Comparison of ENCODE assay signal across 26 cellular contexts in genomic region chr16:73771676-73772075, GRCh38.
DNase-seq lines count a peak whose midpoint lies in the region; ATAC-seq and TF ChIP-seq lines count a peak whose summit lies in the region.
"Had no signal": no experiment of that assay in that cellular context is flagged by ENCODE, and none has a peak within 500 bp of the region (broad histone marks: within the 10 kb centered on the region; RNA-seq: fewer than 3 reads in every experiment).

No MANE protein-coding gene starts in this region.

- TF ChIP-seq CTCF in coronary artery (IDR thresholded peaks at IDR 0.05): no peak
- TF ChIP-seq CTCF in thoracic aorta (IDR thresholded peaks at IDR 0.05): no peak

- H3F3A ChIP-seq in GM23248 (ENCODE audit: insufficient read depth): no peaks in the 10 kb centered on the region

- no peaks in the 10 kb centered on the region for H3K79me2 ChIP-seq in GM23248 (ENCODE audit: insufficient read depth)

- H3K9me3 ChIP-seq in GM23248 (ENCODE audit: low read depth) (no peaks in the 10 kb centered on the region), thoracic aorta (no peaks in the 10 kb centered on the region)
- H3K9me3 ChIP-seq: BE2C, prostate gland, transverse colon had no signal

- H3K27me3 ChIP-seq in GM23248 (replicated peaks; ENCODE audit: insufficient read depth) (no peaks in the 10 kb centered on the region), thoracic aorta (replicated peaks; ENCODE audit: insufficient read depth) (no peaks in the 10 kb centered on the region)
- H3K27me3 ChIP-seq: BE2C, transverse colon had no signal

- no peaks in the 10 kb centered on the region for H4K20me1 ChIP-seq in GM23248 (ENCODE audit: insufficient read depth)

- DNase-seq in GM23248: peak; percentile 4
- peak; percentile 15 for DNase-seq in OCI-M1 (lab: John Stamatoyannopoulos, UW)
- DNase-seq in coronary artery (ENCODE audit: low spot score): no peak
- no peak for DNase-seq in thoracic aorta (ENCODE audit: low spot score)
- no peak for DNase-seq in stimulated activated naive CD8-positive, alpha-beta T cell treated with anti-CD3 and anti-CD28 coated beads, Interleukin-15, Interleukin-2, amounts not matched to agents 100 U/mL and 50 U/mL, for 24 hours
- DNase-seq in ACHN: no peak
- no peak for DNase-seq in NCI-H2227 treated with DMSO at 0.1 percent for 48 hours (lab: John Stamatoyannopoulos, UW)
- DNase-seq: activated CD8-positive, alpha-beta memory T cell treated with anti-CD3 and anti-CD28 coated beads for 24 hours; activated T-cell treated with anti-CD3 and anti-CD28 coated beads, Interleukin-2, amount 50 U/mL, for 72 hours; BE2C; cortex of kidney; immature natural killer cell; left ventricle myocardium superior; NCI-H1105; NCI-H2029 treated with DMSO at 0.1 percent for 48 hours; NCI-H446 treated with DMSO at 0.1 percent for 48 hours; RPMI8226; small intestine; stimulated activated CD4-positive, alpha-beta T cell treated with anti-CD3 and anti-CD28 coated beads, Interleukin-2, amount 100 ng/mL, for 48 hours; stimulated activated naive CD4-positive, alpha-beta T cell treated with Interleukin-2 at 50 U/mL for 16 hours; transverse colon had no signal

- no peak overlapping the region for H3K4me2 ChIP-seq in GM23248 (ENCODE audit: unreplicated experiment)

- in situ Hi-C loops in GM23248 (cut with MboI) (no loop called here), ACHN (cut with HindIII; ENCODE audit: low pct_ligation_motif_present, low pct_unique_long_range_greater_than_20kb, low sequenced_read_pairs) (no loop called here)

- H2AFZ ChIP-seq in GM23248: no peak overlapping the region

- H3K4me3 ChIP-seq in GM23248 (no peak overlapping the region), coronary artery (no peak overlapping the region), thoracic aorta (no peak overlapping the region)
- H3K4me3 ChIP-seq: prostate gland, SK-N-MC, transverse colon had no signal

- H3K9ac ChIP-seq in GM23248: no peak overlapping the region

- ATAC-seq in thoracic aorta (ENCODE audit: insufficient number of reproducible peaks, low FRiP score, low read depth) (no peak), HG02870 (IDR thresholded peaks at IDR 0.05; ENCODE audit: unreplicated experiment) (no peak)
- no peak for ATAC-seq in stimulated activated naive CD8-positive, alpha-beta T cell treated with anti-CD3 and anti-CD28 coated beads, Interleukin-15, Interleukin-2, amounts not matched to agents 100 U/mL and 50 U/mL, for 24 hours
- ATAC-seq: activated CD4-positive, CD25-positive, alpha-beta regulatory T cell treated with anti-CD3 and anti-CD28 coated beads, Interleukin-2, amount 50 U/mL, for 24 hours; activated naive CD4-positive, alpha-beta T cell treated with anti-CD3 and anti-CD28 coated beads, Interleukin-2, amount 50 U/mL, for 72 hours; activated T-cell treated with anti-CD3 and anti-CD28 coated beads, Interleukin-2, amount 50 U/mL, for 72 hours; left ventricle myocardium superior had no signal

- no peaks in the 10 kb centered on the region for H3K9me2 ChIP-seq in GM23248 (ENCODE audit: insufficient read depth)

- no peaks in the 10 kb centered on the region for H3K4me1 ChIP-seq in GM23248 (ENCODE audit: insufficient read depth)
- H3K4me1 ChIP-seq in thoracic aorta (ENCODE audit: control insufficient read depth in 1 of 2, low read depth in 2 of 2): peaks cover 27 to 79% of the 10 kb centered on the region in 2 donors
- H3K4me1 ChIP-seq: BE2C, prostate gland, transverse colon had no signal

- whole genome bisulfite sequencing in GM23248 (ENCODE audit: low coverage in 1 of 2, low lambda C conversion rate in 2 of 2, missing lambda C conversion rate in 2 of 2), 2 experiments: 43 to 51% methylated on average over 2 of the region's 2 CpGs

- H3K36me3 ChIP-seq in GM23248 (ENCODE audit: low read depth) (no peaks in the 10 kb centered on the region), thoracic aorta (no peaks in the 10 kb centered on the region)
- H3K36me3 ChIP-seq: BE2C, prostate gland, transverse colon had no signal

- no peak overlapping the region for H3K27ac ChIP-seq in GM23248
- H3K27ac ChIP-seq in coronary artery: peak overlapping the region; percentile 49 to 71
- peak overlapping the region; percentile 68 to 76 for H3K27ac ChIP-seq in thoracic aorta
- H3K27ac ChIP-seq: prostate gland, SK-N-MC, transverse colon had no signal

Comparison
In these comparisons a context has a peak if more than half of its experiments do, and no peak if none do; other contexts are left out.
1. DNase-seq: peak in GM23248 (single experiment) and OCI-M1 (single experiment); none in coronary artery (single experiment), thoracic aorta (single experiment), stimulated activated naive CD8-positive, alpha-beta T cell treated with anti-CD3 and anti-CD28 coated beads, Interleukin-15, Interleukin-2, amounts not matched to agents 100 U/mL and 50 U/mL, for 24 hours (single experiment), ACHN (single experiment) and NCI-H2227 treated with DMSO at 0.1 percent for 48 hours (single experiment).